33 cellular contexts compared by ENCODE assay signal in genomic region chr1:224533517-224533916, GRCh38.
"Had no signal": no experiment of that assay in that cellular context is flagged by ENCODE, and none has a peak within 500 bp of the region (broad histone marks: within the 10 kb centered on the region; RNA-seq: fewer than 3 reads in every experiment).

No MANE protein-coding gene starts in this region.

- ATAC-seq: activated naive CD4-positive, alpha-beta T cell treated with anti-CD3 and anti-CD28 coated beads, Interleukin-2, amount 50 U/mL, for 72 hours; activated T-cell treated with anti-CD3 and anti-CD28 coated beads, Interleukin-2, amount 50 U/mL, for 4 hours; Panc1 had no signal

- H3K36me3 Mint-ChIP-seq: activated CD4-positive, alpha-beta memory T cell treated with anti-CD3 and anti-CD28 coated beads for 36 hours; activated naive CD4-positive, alpha-beta T cell treated with anti-CD3 and anti-CD28 coated beads, Interleukin-2, amount 50 U/mL, for 72 hours; brain had no signal

- H3K27ac ChIP-seq: adrenal gland, SJCRH30, SK-N-MC had no signal

- H3K27ac Mint-ChIP-seq: activated B cell treated with CpG ODN at 0.5 μM for 24 hours; activated CD4-positive, alpha-beta memory T cell treated with anti-CD3 and anti-CD28 coated beads for 36 hours; activated naive CD4-positive, alpha-beta T cell treated with anti-CD3 and anti-CD28 coated beads for 36 hours; activated naive CD4-positive, alpha-beta T cell treated with anti-CD3 and anti-CD28 coated beads, Interleukin-2, amount 50 U/mL, for 72 hours; activated T-helper 1 cell treated with anti-CD3 and anti-CD28 coated beads, Interleukin-12 subunit alpha, Interleukin-12 subunit beta, Interleukin-2, Interleukin-4 antibody, amounts not matched to agents 30 ng/mL and 10 ng/mL and 1 ng/mL, durations not matched to agents 14 hours and 24 hours and 36 hours; brain; T-helper 1 cell treated with Interleukin-12 subunit alpha and Interleukin-12 subunit beta and Interleukin-4 antibody, amounts not matched to agents 30 μg/mL and 1 μg/mL, for 36 hours; T-helper 2 cell treated with Interferon-gamma antibody and Interleukin-4, amounts not matched to agents 5 μg/mL and 100 μg/mL, for 36 hours had no signal

- H3K9me3 ChIP-seq: adrenal gland, MG63, SJCRH30 had no signal

- H3K27me3 Mint-ChIP-seq: brain had no signal

- DNase-seq: activated B cell treated with CpG ODN at 0.5 μM for 24 hours; activated CD4-positive, alpha-beta memory T cell treated with anti-CD3 and anti-CD28 coated beads for 36 hours; activated CD4-positive, alpha-beta T cell treated with anti-CD3 and anti-CD28 coated beads for 4 hours; activated CD4-positive, alpha-beta T cell treated with anti-CD3 and anti-CD28 coated beads, Interleukin-2, amount 50 U/mL, for 1 hour; activated CD4-positive, CD25-positive, alpha-beta regulatory T cell treated with anti-CD3 and anti-CD28 coated beads, Interleukin-2, amount 50 U/mL, for 72 hours; activated CD8-positive, alpha-beta memory T cell treated with anti-CD3 and anti-CD28 coated beads, Interleukin-2, amount 50 U/mL, for 4 hours; activated gamma-delta T cell treated with Interleukin-2 at 50 U/mL for 16 hours; activated naive CD4-positive, alpha-beta T cell treated with anti-CD3 and anti-CD28 coated beads for 36 hours; activated T-cell treated with anti-CD3 and anti-CD28 coated beads for 4 hours; activated T-cell treated with anti-CD3 and anti-CD28 coated beads, Interleukin-2, amount 50 U/mL, for 4 hours; adrenal gland; central memory CD4-positive, alpha-beta T cell; Karpas-422; KBM-7; MG63; NCI-H1048; NCI-H1105 treated with DMSO at 0.1 percent for 48 hours; NCI-H1436; NCI-H1694 treated with DMSO at 0.1 percent for 48 hours; NCI-H2081; NCI-H2171; NCI-H510A; NCI-H526; NCI-H774; SHP77 had no signal

- H3K4me1 Mint-ChIP-seq: activated B cell treated with CpG ODN at 0.5 μM for 24 hours had no signal

- H3K27me3 ChIP-seq: adrenal gland, MG63, SJCRH30 had no signal

- H3K4me3 Mint-ChIP-seq: activated B cell treated with CpG ODN at 0.5 μM for 24 hours; activated CD4-positive, alpha-beta memory T cell treated with anti-CD3 and anti-CD28 coated beads for 36 hours; activated naive CD4-positive, alpha-beta T cell treated with anti-CD3 and anti-CD28 coated beads for 36 hours; activated T-cell treated with anti-CD3 and anti-CD28 coated beads, Interleukin-2, amount 50 U/mL, for 4 hours; activated T-helper 1 cell treated with anti-CD3 and anti-CD28 coated beads, Interleukin-12 subunit alpha, Interleukin-12 subunit beta, Interleukin-2, Interleukin-4 antibody, amounts not matched to agents 30 ng/mL and 10 ng/mL and 1 ng/mL, durations not matched to agents 14 hours and 24 hours and 36 hours; brain; T-helper 1 cell treated with Interleukin-12 subunit alpha and Interleukin-12 subunit beta and Interleukin-4 antibody, amounts not matched to agents 30 μg/mL and 1 μg/mL, for 36 hours; T-helper 2 cell treated with Interferon-gamma antibody and Interleukin-4, amounts not matched to agents 5 μg/mL and 100 μg/mL, for 36 hours had no signal

- H3K36me3 ChIP-seq: adrenal gland, MG63, SJCRH30 had no signal

- H3K4me1 ChIP-seq: adrenal gland had no signal

- H3K4me3 ChIP-seq: adrenal gland, MG63, SJCRH30, SK-N-MC had no signal

- H3K9me3 Mint-ChIP-seq: activated B cell treated with CpG ODN at 0.5 μM for 24 hours; activated CD4-positive, alpha-beta memory T cell treated with anti-CD3 and anti-CD28 coated beads for 36 hours; activated naive CD4-positive, alpha-beta T cell treated with anti-CD3 and anti-CD28 coated beads for 36 hours; activated naive CD4-positive, alpha-beta T cell treated with anti-CD3 and anti-CD28 coated beads, Interleukin-2, amount 50 U/mL, for 72 hours; activated T-cell treated with anti-CD3 and anti-CD28 coated beads, Interleukin-2, amount 50 U/mL, for 4 hours; activated T-helper 1 cell treated with anti-CD3 and anti-CD28 coated beads, Interleukin-12 subunit alpha, Interleukin-12 subunit beta, Interleukin-2, Interleukin-4 antibody, amounts not matched to agents 30 ng/mL and 10 ng/mL and 1 ng/mL, durations not matched to agents 14 hours and 24 hours and 36 hours; brain; T-helper 1 cell treated with Interleukin-12 subunit alpha and Interleukin-12 subunit beta and Interleukin-4 antibody, amounts not matched to agents 30 μg/mL and 1 μg/mL, for 36 hours; T-helper 2 cell treated with Interferon-gamma antibody and Interleukin-4, amounts not matched to agents 5 μg/mL and 100 μg/mL, for 36 hours had no signal
